ENCODE assay signal across 6 cellular contexts in genomic region chr22:20131856-20132685, GRCh38. TPM values are rescaled to one million over a fixed set of nuclear protein-coding genes. Genes with fewer than 3 reads are reported as not detected.
DNase-seq lines count a peak whose midpoint lies in the region; TF ChIP-seq lines count a peak whose summit lies in the region.

No MANE protein-coding gene starts in this region.

- no peaks in the 10 kb centered on the region for H3K9me2 ChIP-seq in PC-9 (ENCODE audit: insufficient read depth)

- no peak overlapping the region for H3K27ac ChIP-seq in PC-9
- H3K27ac ChIP-seq in subcutaneous abdominal adipose tissue (ENCODE audit: low read depth, low read length) = no peak overlapping the region

- peaks cover 7% of the 10 kb centered on the region; the same call in 1 of the 2 replicates for H4K20me1 ChIP-seq in PC-9 (ENCODE audit: insufficient read depth)

- H3F3A ChIP-seq in PC-9 (ENCODE audit: insufficient read depth, low read depth) = peaks cover 8% of the 10 kb centered on the region; the same call in 1 of the 2 replicates

- H3K4me2 ChIP-seq in PC-9 = peak overlapping the region; percentile 75

- H3K9me3 ChIP-seq in PC-9 (ENCODE audit: insufficient read depth, low read depth) (no peaks in the 10 kb centered on the region), subcutaneous abdominal adipose tissue (ENCODE audit: control insufficient read depth in 5 of 5, low read length in 5 of 5) (no peaks in the 10 kb centered on the region)

- TF ChIP-seq CTCF in PC-9 (conservative IDR thresholded peaks at IDR 0.05) = no peak
- no peak for TF ChIP-seq CTCF in fibroblast of the aortic adventitia (IDR thresholded peaks at IDR 0.05; ENCODE audit: insufficient read depth, low read length)

- peak overlapping the region in 4 of 5 donors; percentile 63 to 90 (median 82) for H3K9ac ChIP-seq in subcutaneous abdominal adipose tissue (ENCODE audit: low read length in 5 of 5)

- H3K36me3 ChIP-seq in PC-9 (ENCODE audit: low read depth) (no peaks in the 10 kb centered on the region), subcutaneous abdominal adipose tissue (ENCODE audit: control insufficient read depth in 5 of 5, insufficient read depth in 5 of 5, low read length in 5 of 5) (peaks cover 0 to 17% (median 6%) of the 10 kb centered on the region in 5 donors)

- intact Hi-C loops in PC-9 (cut with micrococcal nuclease; ENCODE audit: unreplicated experiment) = no loop called here

- CTCF ChIA-PET in PC-9 (lab: Charles Lee) = no interaction called here

- no peak overlapping the region for H2AFZ ChIP-seq in PC-9

- peak overlapping the region; percentile 67 for H3K4me3 ChIP-seq in GM08714 (ENCODE audit: low read length)
- H3K4me3 ChIP-seq in PC-9 = peak overlapping the region; percentile 58
- H3K4me3 ChIP-seq in fibroblast of the aortic adventitia (ENCODE audit: low read depth, low read length) = peak overlapping the region; percentile 81
- peak overlapping the region; percentile 70 to 88 (median 82) for H3K4me3 ChIP-seq in subcutaneous abdominal adipose tissue (ENCODE audit: low read depth in 1 of 5, low read length in 5 of 5)

- DNase-seq in PC-9 = peak in 1 of 2 experiments; percentile 21
- no peak for DNase-seq in fibroblast of the aortic adventitia (ENCODE audit: low read depth)
- DNase-seq in effector CD8-positive, alpha-beta T cell (lab: John Stamatoyannopoulos, UW) = no peak
- DNase-seq in activated CD4-positive, alpha-beta T cell treated with anti-CD3 and anti-CD28 coated beads for 1 hour = no peak

- no TSS peak for BruUV-seq in PC-9 (replicated peaks; lab: Mats Ljungman, UMichigan)

- POLR2A ChIA-PET in PC-9 (lab: Charles Lee; ENCODE audit: unreplicated experiment) = no interaction called here

- H3K79me2 ChIP-seq in PC-9 (ENCODE audit: low read depth) = no peaks in the 10 kb centered on the region

- no peaks in the 10 kb centered on the region; the same call in 1 of the 2 replicates for H3K4me1 ChIP-seq in PC-9 (replicated peaks; ENCODE audit: insufficient read depth)
- H3K4me1 ChIP-seq in subcutaneous abdominal adipose tissue (ENCODE audit: control insufficient read depth in 5 of 5, insufficient read depth in 5 of 5, low read length in 5 of 5) = peaks cover 10 to 60% (median 59%) of the 10 kb centered on the region in 5 donors

- H3K27me3 ChIP-seq in PC-9 (ENCODE audit: insufficient read depth, low read depth) = no peaks in the 10 kb centered on the region
- no peaks in the 10 kb centered on the region for H3K27me3 ChIP-seq in subcutaneous abdominal adipose tissue (ENCODE audit: control insufficient read depth in 5 of 5, insufficient read depth in 4 of 5, low read length in 5 of 5)

RNA-seq across cellular contexts. Expression of gene ZDHHC8, which starts 0.5 kb away (rescaled TPM):
- total RNA-seq in PC-9 (2021) = 34.4 and 46.8 TPM in 2 replicates
- total RNA-seq in fibroblast of the aortic adventitia (ENCODE audit: low replicate concordance) = 8.7 and 12.7 TPM in 2 replicates

RNA-seq across cellular contexts. Expression of gene TRMT2A, which starts 15.0 kb away (rescaled TPM):
- total RNA-seq in PC-9 (2021) (31.5 and 32.7 TPM in 2 replicates), fibroblast of the aortic adventitia (ENCODE audit: low replicate concordance) (18.4 and 28.7 TPM in 2 replicates)

RNA-seq across cellular contexts. Expression of gene RANBP1, which starts 16.2 kb away (rescaled TPM):
- total RNA-seq in PC-9 (2021) (168 and 175 TPM in 2 replicates), fibroblast of the aortic adventitia (ENCODE audit: low replicate concordance) (160 and 191 TPM in 2 replicates)

RNA-seq across cellular contexts. Expression of gene CCDC188, which starts 18.8 kb away (rescaled TPM):
- not detected in 2 replicates for total RNA-seq in PC-9 (2021)
- total RNA-seq in fibroblast of the aortic adventitia (ENCODE audit: low replicate concordance) = 0.45 TPM in 1 of 2 replicates, not detected in the other

RNA-seq across cellular contexts. Expression of gene DGCR8, which starts 52.0 kb away (rescaled TPM):
- 31.9 and 34.7 TPM in 2 replicates for total RNA-seq in PC-9 (2021)
- 22.0 and 29.0 TPM in 2 replicates for total RNA-seq in fibroblast of the aortic adventitia (ENCODE audit: low replicate concordance)
